Comparison of ENCODE assay signal across 14 cellular contexts in genomic region chr14:58805605-58806358, GRCh38.
DNase-seq lines count a peak whose midpoint lies in the region; ATAC-seq, FAIRE-seq and TF ChIP-seq lines count a peak whose summit lies in the region.
"Had no signal": no experiment of that assay in that cellular context is flagged by ENCODE, and none has a peak within 500 bp of the region (broad histone marks: within the 10 kb centered on the region; RNA-seq: fewer than 3 reads in every experiment).

No MANE protein-coding gene starts in this region.

- intact Hi-C loops in endothelial cell of umbilical vein (cut with micrococcal nuclease), result no loop called here
- intact Hi-C loops in spleen (cut with DNase I; ENCODE audit: low total_unique reads), result no loop called here
- intact Hi-C loops in kidney (cut with DNase I), result no loop called here

- no peaks in the 10 kb centered on the region for H3K9me3 ChIP-seq in endothelial cell of umbilical vein (replicated peaks; ENCODE audit: control insufficient read depth, insufficient read depth, low read length)
- no peaks in the 10 kb centered on the region for H3K9me3 ChIP-seq in spleen
- H3K9me3 ChIP-seq in kidney (ENCODE audit: control insufficient read depth in 1 of 2, low read length in 2 of 2), result no peaks in the 10 kb centered on the region
- H3K9me3 ChIP-seq: testis had no signal

- WGBS in spleen, 5 donors, result 68 to 82% (median 79%) methylated on average over 6 of the region's 6 CpGs

- CTCF ChIA-PET in endothelial cell of umbilical vein (lab: Charles Lee), result interaction anchor here (1.5 to 2.9 kb wide), 2 partner anchors 7 to 21 kb away, joined by 6 to 9 read pairs; no protein-coding TSS in a partner anchor

- H4K20me1 ChIP-seq in endothelial cell of umbilical vein (replicated peaks; ENCODE audit: control insufficient read depth, extremely low read depth, insufficient read depth, low read length), result no peaks in the 10 kb centered on the region

- H3K9me1 ChIP-seq in endothelial cell of umbilical vein (replicated peaks; ENCODE audit: control insufficient read depth, extremely low read depth, insufficient read depth, low read length), result no peaks in the 10 kb centered on the region

- H3K27ac ChIP-seq in endothelial cell of umbilical vein (ENCODE audit: insufficient read depth, low read depth, low read length), result no peak overlapping the region
- no peak overlapping the region for H3K27ac ChIP-seq in spleen
- no peak overlapping the region for H3K27ac ChIP-seq in kidney (ENCODE audit: low read depth in 2 of 2, low read length in 2 of 2)
- H3K27ac ChIP-seq: testis had no signal

- DNase-seq in COR-L47 (lab: John Stamatoyannopoulos, UW) (peak; percentile 95), NCI-H1105 treated with DMSO at 0.1 percent for 48 hours (lab: John Stamatoyannopoulos, UW) (peak; percentile 99), NCI-H446 treated with DMSO at 0.1 percent for 48 hours (lab: John Stamatoyannopoulos, UW) (peak; percentile 77), endothelial cell of umbilical vein (ENCODE audit: low read depth, low spot score) (peak; percentile 46), spleen (no peak), kidney (no peak), NCI-H82 treated with DMSO at 0.1 percent for 48 hours (lab: John Stamatoyannopoulos, UW; ENCODE audit: unreplicated experiment) (no peak)
- DNase-seq: activated naive CD8-positive, alpha-beta T cell treated with anti-CD3 and anti-CD28 coated beads, Interleukin-2, amount 10 ng/mL, durations not matched to agents 7 days and 5 days; effector CD4-positive, alpha-beta T cell; hypothalamus; retina; T-cell; testis had no signal

- no TSS peak for BruUV-seq in endothelial cell of umbilical vein (replicated peaks; lab: Mats Ljungman, UMichigan)

- dilution Hi-C loops in endothelial cell of umbilical vein (cut with MboI; ENCODE audit: extremely low pct_ligation_motif_present, low sequenced_read_pairs), result no loop called here

- no peak overlapping the region for H3K4me3 ChIP-seq in endothelial cell of umbilical vein (replicated peaks in 1 of 3; ENCODE audit: insufficient read depth in 1 of 3, low read depth in 1 of 3, low read length in 3 of 3)
- no peak overlapping the region for H3K4me3 ChIP-seq in spleen
- H3K4me3 ChIP-seq in kidney (ENCODE audit: low read length in 2 of 2), result no peak overlapping the region
- H3K4me3 ChIP-seq: testis had no signal

- H3K27me3 ChIP-seq in endothelial cell of umbilical vein (ENCODE audit: control insufficient read depth in 2 of 2, insufficient read depth in 2 of 2, low read length in 2 of 2) (peaks cover 3 to 8% of the 10 kb centered on the region in 2 experiments), spleen (replicated peaks in 1 of 7) (no peaks in the 10 kb centered on the region)
- H3K27me3 ChIP-seq: testis had no signal

- POLR2A ChIA-PET in endothelial cell of umbilical vein (lab: Charles Lee), result no interaction called here

- H3K4me2 ChIP-seq in endothelial cell of umbilical vein (ENCODE audit: insufficient read depth, low read length), result no peak overlapping the region

- H3K36me3 ChIP-seq in endothelial cell of umbilical vein (ENCODE audit: control insufficient read depth in 2 of 2, extremely low read depth in 1 of 2, insufficient read depth in 2 of 2, low read length in 2 of 2) (no peaks in the 10 kb centered on the region), spleen (no peaks in the 10 kb centered on the region), kidney (ENCODE audit: control insufficient read depth in 1 of 2, insufficient read depth in 2 of 2, low read length in 2 of 2) (no peaks in the 10 kb centered on the region)

- ATAC-seq in HG03045 (IDR thresholded peaks at IDR 0.05; ENCODE audit: unreplicated experiment), result no peak
- ATAC-seq: T-cell had no signal

- no peak for FAIRE-seq in endothelial cell of umbilical vein (lab: Jason Lieb, UNC)
- no peak for FAIRE-seq in kidney (lab: Jason Lieb, UNC)

- TF ChIP-seq POLR2A in endothelial cell of umbilical vein (IDR thresholded peaks at IDR 0.05; ENCODE audit: low read depth, low read length) (no peak), spleen (IDR thresholded peaks at IDR 0.05) (no peak)

- H2AFZ ChIP-seq in endothelial cell of umbilical vein (ENCODE audit: low read depth, low read length), result no peak overlapping the region

- H3K9ac ChIP-seq in endothelial cell of umbilical vein (replicated peaks; ENCODE audit: extremely low read depth, insufficient read depth, low read length) (no peak overlapping the region), kidney (ENCODE audit: low read length in 2 of 2) (no peak overlapping the region)

- H3K4me1 ChIP-seq in endothelial cell of umbilical vein (ENCODE audit: control insufficient read depth, extremely low read depth, insufficient read depth, low read length) (peaks cover 5% of the 10 kb centered on the region), spleen (no peaks in the 10 kb centered on the region), kidney (ENCODE audit: control insufficient read depth in 1 of 2, insufficient read depth in 1 of 2, low read depth in 1 of 2, low read length in 2 of 2) (no peaks in the 10 kb centered on the region)
- H3K4me1 ChIP-seq: testis had no signal

- H3K79me2 ChIP-seq in endothelial cell of umbilical vein (ENCODE audit: control insufficient read depth, insufficient read depth, low read length), result no peaks in the 10 kb centered on the region

- TF ChIP-seq CTCF in endothelial cell of umbilical vein (IDR thresholded peaks at IDR 0.05; ENCODE audit: extremely low read depth in 1 of 2, insufficient read depth in 1 of 2, low read depth in 1 of 2, low read length in 2 of 2), result no peak
- no peak for TF ChIP-seq CTCF in spleen (IDR thresholded peaks at IDR 0.05 in 8 of 11, conservative IDR thresholded peaks at IDR 0.05 in 3 of 11)
- TF ChIP-seq CTCF in kidney (IDR thresholded peaks at IDR 0.05; ENCODE audit: borderline replicate concordance, extremely low read depth, insufficient read depth), result no peak

TF ChIP-seq in endothelial cell of umbilical vein, 7 proteins besides CTCF, POLR2A, EP300 and RAD21:
- no peak for TF ChIP-seq POLR2AphosphoS5 (IDR thresholded peaks at IDR 0.05; ENCODE audit: insufficient read depth, low read depth, low read length)
- TF ChIP-seq MYC (IDR thresholded peaks at IDR 0.05; ENCODE audit: low read depth, low read length), result no peak
- TF ChIP-seq MAX (IDR thresholded peaks at IDR 0.05; ENCODE audit: insufficient read depth, insufficient read length), result no peak
- TF ChIP-seq EZH2 (IDR thresholded peaks at IDR 0.05; ENCODE audit: borderline replicate concordance, low read depth, low read length, severe bottlenecking), result no peak
- TF ChIP-seq FOS (IDR thresholded peaks at IDR 0.05; ENCODE audit: borderline replicate concordance, insufficient read depth, low read length), result no peak
- no peak for TF ChIP-seq JUN (IDR thresholded peaks at IDR 0.05; ENCODE audit: borderline replicate concordance, insufficient read depth, insufficient read length, low read depth)
- TF ChIP-seq GATA2 (IDR thresholded peaks at IDR 0.05; ENCODE audit: insufficient read depth, insufficient read length, low read depth, low read length), result no peak

Comparison
In these comparisons a context has a peak if more than half of its experiments do, and no peak if none do; other contexts are left out.
1. DNase-seq: peak in COR-L47 (single experiment), NCI-H1105 treated with DMSO at 0.1 percent for 48 hours (single experiment), NCI-H446 treated with DMSO at 0.1 percent for 48 hours (single experiment) and endothelial cell of umbilical vein (single experiment); none in spleen (single experiment), kidney (single experiment) and NCI-H82 treated with DMSO at 0.1 percent for 48 hours (single experiment).